ENCODE assay signal across 12 cellular contexts in the genomic region with DNA sequence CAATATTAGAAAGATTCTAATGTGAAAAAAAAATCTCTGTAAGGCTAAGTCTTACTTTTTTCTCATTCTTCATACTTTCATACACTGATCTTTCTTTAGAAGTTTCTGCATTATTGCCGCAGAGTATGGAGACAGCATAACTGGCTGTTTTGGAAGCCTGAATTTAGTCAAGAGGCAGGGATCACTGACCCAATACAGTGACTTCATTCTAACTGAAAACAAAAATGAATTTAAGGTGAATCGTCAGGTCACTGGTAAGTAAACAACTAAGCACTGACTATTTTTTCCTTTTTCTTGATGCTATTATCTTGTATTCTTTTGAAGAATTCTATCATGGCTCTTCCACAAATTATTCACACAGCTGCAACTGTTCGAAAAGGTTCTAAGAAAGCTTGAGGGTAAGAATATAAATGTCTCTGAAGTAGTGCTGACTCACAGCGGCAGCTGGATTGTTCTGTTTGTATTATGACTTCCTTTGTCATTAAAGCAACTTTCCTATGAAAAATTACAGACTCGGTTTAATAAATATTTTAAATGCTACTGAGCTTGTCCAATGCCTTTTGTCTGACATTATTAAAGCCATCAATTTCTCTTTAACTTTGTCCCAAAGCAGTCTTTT.
DNase-seq lines count a peak whose midpoint lies in the region; ATAC-seq, FAIRE-seq and TF ChIP-seq lines count a peak whose summit lies in the region.
"Had no signal": no experiment of that assay in that cellular context is flagged by ENCODE, and none has a peak within 500 bp of the region (broad histone marks: within the 10 kb centered on the region; RNA-seq: fewer than 3 reads in every experiment).

No MANE protein-coding gene starts in this region.

- intact Hi-C loops in endothelial cell of umbilical vein (cut with micrococcal nuclease) (no loop called here), left ventricle myocardium superior (cut with micrococcal nuclease) (no loop called here), transverse colon (cut with DNase I; ENCODE audit: low total_unique reads) (no loop called here)

- H3K27me3 Mint-ChIP-seq in GM23338 (ENCODE audit: insufficient read depth, low read depth, poor library complexity) = no peaks in the 10 kb centered on the region

- H3K36me3 Mint-ChIP-seq in GM23338 (ENCODE audit: low read depth) = no peaks in the 10 kb centered on the region

- peak overlapping the region; percentile 55 for H3K9ac ChIP-seq in endothelial cell of umbilical vein (replicated peaks; ENCODE audit: extremely low read depth, insufficient read depth, low read length)

- peaks cover 3% of the 10 kb centered on the region; the same call in 1 of the 3 replicates for H3K9me3 Mint-ChIP-seq in GM23338
- H3K9me3 Mint-ChIP-seq: activated T-cell treated with anti-CD3 and anti-CD28 coated beads, Interleukin-2, amount 50 U/mL, for 4 hours had no signal

- WGBS in transverse colon (ENCODE audit: low coverage in 1 of 2), 2 donors = 39 to 52% methylated on average over 5 of the region's 5 CpGs

- TSS peak; percentile 62 for BruUV-seq in endothelial cell of umbilical vein (replicated peaks; lab: Mats Ljungman, UMichigan)

- FAIRE-seq in endothelial cell of umbilical vein (lab: Jason Lieb, UNC) = peak; percentile 43

- POLR2A ChIA-PET in endothelial cell of umbilical vein (lab: Charles Lee) = interaction anchor here (0.6 kb wide), 1 partner anchor 51 kb away, joined by 3 read pairs; no protein-coding TSS in a partner anchor

- H3K9me2 ChIP-seq in GM23338 (ENCODE audit: insufficient read depth) = no peaks in the 10 kb centered on the region

- H3K9me3 ChIP-seq in endothelial cell of umbilical vein (replicated peaks; ENCODE audit: control insufficient read depth, insufficient read depth, low read length) (no peaks in the 10 kb centered on the region), transverse colon (no peaks in the 10 kb centered on the region)
- H3K9me3 ChIP-seq: gastroesophageal sphincter, spleen had no signal

- H4K20me1 ChIP-seq in GM23338 (replicated peaks; ENCODE audit: insufficient read depth) = no peaks in the 10 kb centered on the region
- no peaks in the 10 kb centered on the region for H4K20me1 ChIP-seq in endothelial cell of umbilical vein (replicated peaks; ENCODE audit: control insufficient read depth, extremely low read depth, insufficient read depth, low read length)

- DNase-seq in GM23338 (ENCODE audit: low spot score) = no peak
- peak; percentile 49 for DNase-seq in OCI-M1 (lab: John Stamatoyannopoulos, UW)
- peak; percentile 82 for DNase-seq in endothelial cell of umbilical vein (ENCODE audit: low read depth, low spot score)
- DNase-seq in pons (ENCODE audit: low spot score) = peak; percentile 34
- no peak for DNase-seq in activated CD4-positive, alpha-beta T cell treated with anti-CD3 and anti-CD28 coated beads for 4 hours
- no peak for DNase-seq in left ventricle myocardium superior
- no peak for DNase-seq in NCI-H345 (lab: John Stamatoyannopoulos, UW)
- no peak for DNase-seq in transverse colon
- DNase-seq: activated T-cell treated with anti-CD3 and anti-CD28 coated beads, Interleukin-2, amount 50 U/mL, for 4 hours; spleen had no signal

- no peaks in the 10 kb centered on the region for H3K79me2 ChIP-seq in GM23338 (replicated peaks; ENCODE audit: insufficient read depth)
- H3K79me2 ChIP-seq in endothelial cell of umbilical vein (ENCODE audit: control insufficient read depth, insufficient read depth, low read length) = no peaks in the 10 kb centered on the region

- dilution Hi-C loops in endothelial cell of umbilical vein (cut with MboI; ENCODE audit: extremely low pct_ligation_motif_present, low sequenced_read_pairs) = no loop called here

- TF ChIP-seq CTCF in GM23338 (conservative IDR thresholded peaks at IDR 0.05; ENCODE audit: low read depth in 2 of 2) = no peak
- no peak for TF ChIP-seq CTCF in endothelial cell of umbilical vein (IDR thresholded peaks at IDR 0.05; ENCODE audit: extremely low read depth in 1 of 2, insufficient read depth in 1 of 2, low read depth in 1 of 2, low read length in 2 of 2)
- no peak for TF ChIP-seq CTCF in transverse colon (IDR thresholded peaks at IDR 0.05)

- H3K27me3 ChIP-seq in GM23338 (ENCODE audit: insufficient read depth) (no peaks in the 10 kb centered on the region), endothelial cell of umbilical vein (ENCODE audit: control insufficient read depth in 2 of 2, insufficient read depth in 2 of 2, low read length in 2 of 2) (no peaks in the 10 kb centered on the region), transverse colon (no peaks in the 10 kb centered on the region)
- H3K27me3 ChIP-seq: cardiac muscle cell, gastroesophageal sphincter, spleen had no signal

- TF ChIP-seq POLR2A in endothelial cell of umbilical vein (IDR thresholded peaks at IDR 0.05; ENCODE audit: low read depth, low read length) (no peak), transverse colon (IDR thresholded peaks at IDR 0.05) (no peak)

- H3K36me3 ChIP-seq in GM23338 (ENCODE audit: insufficient read depth) = no peaks in the 10 kb centered on the region
- no peaks in the 10 kb centered on the region for H3K36me3 ChIP-seq in endothelial cell of umbilical vein (ENCODE audit: control insufficient read depth in 2 of 2, extremely low read depth in 1 of 2, insufficient read depth in 2 of 2, low read length in 2 of 2)
- no peaks in the 10 kb centered on the region for H3K36me3 ChIP-seq in transverse colon
- H3K36me3 ChIP-seq: cardiac muscle cell, gastroesophageal sphincter, spleen had no signal

- H3K4me2 ChIP-seq in GM23338 (0 out of 2 replicates have a peak overlapping the region, but pooled peaks have one; percentile 12), endothelial cell of umbilical vein (ENCODE audit: insufficient read depth, low read length) (peak overlapping the region; percentile 89)

- H3K27ac Mint-ChIP-seq in GM23338 = peak overlapping the region; percentile 78

- CTCF ChIA-PET in endothelial cell of umbilical vein (lab: Charles Lee) = interaction anchor here (1.0 kb wide), 2 partner anchors 10 to 229 kb away, joined by 3 to 6 read pairs; no protein-coding TSS in a partner anchor

- peaks cover 12% of the 10 kb centered on the region for H3K4me1 Mint-ChIP-seq in GM23338

- H3F3A ChIP-seq in GM23338 (replicated peaks; ENCODE audit: low read depth) = no peaks in the 10 kb centered on the region

- H3K4me1 ChIP-seq in GM23338 (ENCODE audit: insufficient read depth) (peaks cover 11% of the 10 kb centered on the region), endothelial cell of umbilical vein (ENCODE audit: control insufficient read depth, extremely low read depth, insufficient read depth, low read length) (peaks cover 23% of the 10 kb centered on the region), transverse colon (no peaks in the 10 kb centered on the region)
- H3K4me1 ChIP-seq: gastroesophageal sphincter, spleen had no signal

- in situ Hi-C loops in transverse colon (cut with MboI; ENCODE audit: low pct_ligation_motif_present in 1 of 4, low pct_unique_long_range_greater_than_20kb in 1 of 4, low sequenced_read_pairs in 3 of 4) = no loop called here

- no peak overlapping the region for H3K4me3 Mint-ChIP-seq in GM23338
- H3K4me3 Mint-ChIP-seq: activated T-cell treated with anti-CD3 and anti-CD28 coated beads, Interleukin-2, amount 50 U/mL, for 4 hours had no signal

- H3K4me3 ChIP-seq in GM23338 (no peak overlapping the region), endothelial cell of umbilical vein (replicated peaks in 1 of 3; ENCODE audit: insufficient read depth in 1 of 3, low read depth in 1 of 3, low read length in 3 of 3) (no peak overlapping the region), transverse colon (no peak overlapping the region)
- H3K4me3 ChIP-seq: cardiac muscle cell, gastroesophageal sphincter, spleen had no signal

- H3K27ac ChIP-seq in GM23338 (ENCODE audit: low read depth) = no peak overlapping the region
- H3K27ac ChIP-seq in endothelial cell of umbilical vein (ENCODE audit: insufficient read depth, low read depth, low read length) = peak overlapping the region; percentile 89
- no peak overlapping the region for H3K27ac ChIP-seq in transverse colon
- H3K27ac ChIP-seq: cardiac muscle cell, gastroesophageal sphincter, spleen had no signal

- peak overlapping the region; percentile 64; the same call in 1 of the 2 replicates for H2AFZ ChIP-seq in GM23338
- peak overlapping the region; percentile 64 for H2AFZ ChIP-seq in endothelial cell of umbilical vein (ENCODE audit: low read depth, low read length)

- ATAC-seq in GM23338 = no peak
- ATAC-seq in left ventricle myocardium superior = no peak
- ATAC-seq: activated T-cell treated with anti-CD3 and anti-CD28 coated beads, Interleukin-2, amount 50 U/mL, for 4 hours; gastroesophageal sphincter had no signal

- no peak for TF ChIP-seq EP300 in transverse colon (IDR thresholded peaks at IDR 0.05; ENCODE audit: low read depth)

- H3K9me1 ChIP-seq in endothelial cell of umbilical vein (replicated peaks; ENCODE audit: control insufficient read depth, extremely low read depth, insufficient read depth, low read length) = no peaks in the 10 kb centered on the region

TF ChIP-seq in GM23338, 12 proteins besides CTCF, POLR2A, EP300 and RAD21 (continues in another document):
- TF ChIP-seq STAT1 (IDR thresholded peaks at IDR 0.05; ENCODE audit: unreplicated experiment) = no peak

TF ChIP-seq in endothelial cell of umbilical vein, 7 proteins besides CTCF, POLR2A, EP300 and RAD21:
- TF ChIP-seq JUN (IDR thresholded peaks at IDR 0.05; ENCODE audit: borderline replicate concordance, insufficient read depth, insufficient read length, low read depth) (peak; percentile 14), FOS (IDR thresholded peaks at IDR 0.05; ENCODE audit: borderline replicate concordance, insufficient read depth, low read length) (peak; percentile 66), GATA2 (IDR thresholded peaks at IDR 0.05; ENCODE audit: insufficient read depth, insufficient read length, low read depth, low read length) (no peak)

Comparison
In these comparisons a context has a peak if more than half of its experiments do, and no peak if none do; other contexts are left out.
1. DNase-seq: peak in OCI-M1 (single experiment), endothelial cell of umbilical vein (single experiment) and pons (single experiment); none in GM23338 (single experiment), activated CD4-positive, alpha-beta T cell treated with anti-CD3 and anti-CD28 coated beads for 4 hours (0 of 2), left ventricle myocardium superior (single experiment), NCI-H345 (single experiment) and transverse colon (single experiment).